ENCODE assay signal across 1 cellular context in the genomic region with DNA sequence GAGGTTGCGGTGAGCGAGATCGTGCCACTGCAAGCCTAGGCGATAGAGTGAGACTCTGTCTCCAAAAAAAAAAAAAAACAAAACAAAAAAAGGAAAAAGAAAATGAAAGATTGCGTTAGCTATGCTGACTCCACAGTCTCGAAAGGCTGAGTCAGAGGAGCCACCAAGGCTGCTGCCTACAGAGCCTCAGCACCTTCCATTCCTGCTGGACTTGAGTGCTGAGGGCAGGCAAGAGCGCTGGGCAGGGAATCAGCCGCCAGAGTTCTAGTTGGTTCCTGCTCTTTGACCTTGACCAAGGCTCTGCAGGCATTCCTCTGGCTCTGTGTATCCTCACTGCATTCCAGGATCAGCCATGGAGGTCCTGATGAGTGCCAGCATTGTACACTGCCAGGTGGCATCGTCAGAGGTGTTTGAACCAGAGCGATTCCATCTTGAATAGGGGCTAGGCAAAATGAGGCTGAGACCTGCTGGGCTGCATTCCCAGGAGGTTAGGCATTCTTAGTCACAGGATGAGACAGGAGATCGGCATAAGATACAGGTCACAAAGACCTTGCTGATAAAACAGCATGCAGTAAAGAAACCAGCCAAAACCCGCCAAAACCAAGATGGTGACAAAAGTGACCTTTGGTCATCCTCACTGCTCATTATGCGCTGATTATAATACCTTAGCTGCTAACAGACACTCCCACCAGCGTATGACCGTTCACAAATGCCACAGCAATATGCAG.
A peak's percentile ranks its signal among the peaks of the same experiment; 100 is the strongest.
TF ChIP-seq lines count a peak whose summit lies in the region.

No MANE protein-coding gene starts in this region.

TF ChIP-seq in K562, 482 proteins besides CTCF, POLR2A, EP300 and RAD21 (continued from another document and continues in another):
- TF ChIP-seq, protein P1, sequence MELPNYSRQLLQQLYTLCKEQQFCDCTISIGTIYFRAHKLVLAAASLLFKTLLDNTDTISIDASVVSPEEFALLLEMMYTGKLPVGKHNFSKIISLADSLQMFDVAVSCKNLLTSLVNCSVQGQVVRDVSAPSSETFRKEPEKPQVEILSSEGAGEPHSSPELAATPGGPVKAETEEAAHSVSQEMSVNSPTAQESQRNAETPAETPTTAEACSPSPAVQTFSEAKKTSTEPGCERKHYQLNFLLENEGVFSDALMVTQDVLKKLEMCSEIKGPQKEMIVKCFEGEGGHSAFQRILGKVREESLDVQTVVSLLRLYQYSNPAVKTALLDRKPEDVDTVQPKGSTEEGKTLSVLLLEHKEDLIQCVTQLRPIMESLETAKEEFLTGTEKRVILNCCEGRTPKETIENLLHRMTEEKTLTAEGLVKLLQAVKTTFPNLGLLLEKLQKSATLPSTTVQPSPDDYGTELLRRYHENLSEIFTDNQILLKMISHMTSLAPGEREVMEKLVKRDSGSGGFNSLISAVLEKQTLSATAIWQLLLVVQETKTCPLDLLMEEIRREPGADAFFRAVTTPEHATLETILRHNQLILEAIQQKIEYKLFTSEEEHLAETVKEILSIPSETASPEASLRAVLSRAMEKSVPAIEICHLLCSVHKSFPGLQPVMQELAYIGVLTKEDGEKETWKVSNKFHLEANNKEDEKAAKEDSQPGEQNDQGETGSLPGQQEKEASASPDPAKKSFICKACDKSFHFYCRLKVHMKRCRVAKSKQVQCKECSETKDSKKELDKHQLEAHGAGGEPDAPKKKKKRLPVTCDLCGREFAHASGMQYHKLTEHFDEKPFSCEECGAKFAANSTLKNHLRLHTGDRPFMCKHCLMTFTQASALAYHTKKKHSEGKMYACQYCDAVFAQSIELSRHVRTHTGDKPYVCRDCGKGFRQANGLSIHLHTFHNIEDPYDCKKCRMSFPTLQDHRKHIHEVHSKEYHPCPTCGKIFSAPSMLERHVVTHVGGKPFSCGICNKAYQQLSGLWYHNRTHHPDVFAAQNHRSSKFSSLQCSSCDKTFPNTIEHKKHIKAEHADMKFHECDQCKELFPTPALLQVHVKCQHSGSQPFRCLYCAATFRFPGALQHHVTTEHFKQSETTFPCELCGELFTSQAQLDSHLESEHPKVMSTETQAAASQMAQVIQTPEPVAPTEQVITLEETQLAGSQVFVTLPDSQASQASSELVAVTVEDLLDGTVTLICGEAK (IDR thresholded peaks at IDR 0.05), result peak; percentile 33; the same call in 1 of the 2 replicates
- TF ChIP-seq, protein P1 (CRISPR knock-in tag; IDR thresholded peaks at IDR 0.05), result no peak
- TF ChIP-seq TEAD4 (IDR thresholded peaks at IDR 0.05; ENCODE audit: low read length) (0 out of 2 replicates have a peak, but pooled peaks have one; percentile 14), TEAD4 (CRISPR knock-in tag; IDR thresholded peaks at IDR 0.05; ENCODE audit: borderline replicate concordance) (no peak), GTF2E2 (tag; IDR thresholded peaks at IDR 0.05) (peak; percentile 81; the same call in 1 of the 2 replicates), NFXL1 (CRISPR knock-in tag; IDR thresholded peaks at IDR 0.05) (peak; percentile 97), ZNF717 (CRISPR knock-in tag; IDR thresholded peaks at IDR 0.05) (peak; percentile 94), FUS (optimal IDR thresholded peaks at IDR 0.05; ENCODE audit: low read depth, low read length) (no peak), BACH1 (tag; IDR thresholded peaks at IDR 0.05) (peak; percentile 91), PHTF2 (CRISPR knock-in tag; IDR thresholded peaks at IDR 0.05) (peak; percentile 93), U2AF2 (optimal IDR thresholded peaks at IDR 0.05; ENCODE audit: low read depth, low read length) (no peak), SAFB2 (IDR thresholded peaks at IDR 0.05; ENCODE audit: borderline replicate concordance, low read depth, low read length, severe bottlenecking) (no peak), ZBTB33 (CRISPR knock-in tag; IDR thresholded peaks at IDR 0.05) (peak; percentile 75), CBX1 (IDR thresholded peaks at IDR 0.05; ENCODE audit: low read depth) (no peak), CBX8 (IDR thresholded peaks at IDR 0.05; ENCODE audit: borderline replicate concordance, extremely low read depth, low read depth, low read length, poor library complexity, severe bottlenecking) (no peak), ZNF551 (CRISPR knock-in tag; IDR thresholded peaks at IDR 0.05) (peak; percentile 77; the same call in 1 of the 2 replicates), HEY1 (CRISPR knock-in tag; IDR thresholded peaks at IDR 0.05; ENCODE audit: borderline replicate concordance) (peak; percentile 79; the same call in 1 of the 2 replicates), ZNF445 (CRISPR knock-in tag; IDR thresholded peaks at IDR 0.05; ENCODE audit: low read depth) (peak; percentile 96), MCM3 (IDR thresholded peaks at IDR 0.05) (no peak), ZNF79 (CRISPR knock-in tag; IDR thresholded peaks at IDR 0.05; ENCODE audit: low read depth) (peak; percentile 94), ZNF586 (CRISPR knock-in tag; conservative IDR thresholded peaks at IDR 0.05) (peak; percentile 94), ZNF395 (CRISPR knock-in tag; IDR thresholded peaks at IDR 0.05) (peak; percentile 99), CAMTA2 (CRISPR knock-in tag; conservative IDR thresholded peaks at IDR 0.05) (peak; percentile 93), E2F6 (IDR thresholded peaks at IDR 0.05; ENCODE audit: borderline replicate concordance in 1 of 2, extremely low read depth in 1 of 2, insufficient read depth in 1 of 2, insufficient read length in 1 of 2, low read depth in 1 of 2, low read length in 1 of 2, poor library complexity in 1 of 2, severe bottlenecking in 1 of 2) (peak in 1 of 2 experiments; percentile 23), ZNF354B (CRISPR knock-in tag; IDR thresholded peaks at IDR 0.05) (peak; percentile 97), ZBTB8A (IDR thresholded peaks at IDR 0.05; ENCODE audit: partially characterized antibody) (no peak), SMC3 (conservative IDR thresholded peaks at IDR 0.05; ENCODE audit: insufficient read depth, low read depth, low read length) (no peak), NRF1 (conservative IDR thresholded peaks at IDR 0.05 in 1 of 2, IDR thresholded peaks at IDR 0.05 in 1 of 2) (0 out of 4 replicates have a peak, but pooled peaks of 1 of the 2 experiments have one; percentile 24), ELF1 (tag; IDR thresholded peaks at IDR 0.05) (0 out of 2 replicates have a peak, but pooled peaks have one; percentile 11), CHD2 (IDR thresholded peaks at IDR 0.05; ENCODE audit: low read depth, low read length) (no peak), ZNF584 (CRISPR knock-in tag; IDR thresholded peaks at IDR 0.05; ENCODE audit: low read depth) (peak; percentile 96), ETS2 (tag; IDR thresholded peaks at IDR 0.05; ENCODE audit: borderline replicate concordance, poor library complexity, severe bottlenecking) (peak; percentile 78), NR2C2 (CRISPR knock-in tag; IDR thresholded peaks at IDR 0.05) (no peak), NR2C2 (tag; IDR thresholded peaks at IDR 0.05) (peak; percentile 86), PPARD (CRISPR knock-in tag; IDR thresholded peaks at IDR 0.05) (peak; percentile 66; the same call in 1 of the 2 replicates), HINFP (tag; conservative IDR thresholded peaks at IDR 0.05; ENCODE audit: low read depth) (peak; percentile 94), ZNF311 (CRISPR knock-in tag; IDR thresholded peaks at IDR 0.05) (peak; percentile 99)
- TF ChIP-seq, protein P2, sequence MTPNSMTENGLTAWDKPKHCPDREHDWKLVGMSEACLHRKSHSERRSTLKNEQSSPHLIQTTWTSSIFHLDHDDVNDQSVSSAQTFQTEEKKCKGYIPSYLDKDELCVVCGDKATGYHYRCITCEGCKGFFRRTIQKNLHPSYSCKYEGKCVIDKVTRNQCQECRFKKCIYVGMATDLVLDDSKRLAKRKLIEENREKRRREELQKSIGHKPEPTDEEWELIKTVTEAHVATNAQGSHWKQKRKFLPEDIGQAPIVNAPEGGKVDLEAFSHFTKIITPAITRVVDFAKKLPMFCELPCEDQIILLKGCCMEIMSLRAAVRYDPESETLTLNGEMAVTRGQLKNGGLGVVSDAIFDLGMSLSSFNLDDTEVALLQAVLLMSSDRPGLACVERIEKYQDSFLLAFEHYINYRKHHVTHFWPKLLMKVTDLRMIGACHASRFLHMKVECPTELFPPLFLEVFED (CRISPR knock-in tag; conservative IDR thresholded peaks at IDR 0.05), result peak; percentile 88; the same call in 1 of the 2 replicates
- TF ChIP-seq, protein P3, sequence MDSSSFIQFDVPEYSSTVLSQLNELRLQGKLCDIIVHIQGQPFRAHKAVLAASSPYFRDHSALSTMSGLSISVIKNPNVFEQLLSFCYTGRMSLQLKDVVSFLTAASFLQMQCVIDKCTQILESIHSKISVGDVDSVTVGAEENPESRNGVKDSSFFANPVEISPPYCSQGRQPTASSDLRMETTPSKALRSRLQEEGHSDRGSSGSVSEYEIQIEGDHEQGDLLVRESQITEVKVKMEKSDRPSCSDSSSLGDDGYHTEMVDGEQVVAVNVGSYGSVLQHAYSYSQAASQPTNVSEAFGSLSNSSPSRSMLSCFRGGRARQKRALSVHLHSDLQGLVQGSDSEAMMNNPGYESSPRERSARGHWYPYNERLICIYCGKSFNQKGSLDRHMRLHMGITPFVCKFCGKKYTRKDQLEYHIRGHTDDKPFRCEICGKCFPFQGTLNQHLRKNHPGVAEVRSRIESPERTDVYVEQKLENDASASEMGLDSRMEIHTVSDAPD (CRISPR knock-in tag; IDR thresholded peaks at IDR 0.05), result peak; percentile 91
